8 cellular contexts compared by ENCODE assay signal in genomic region chr10:23437987-23438546, GRCh38. TPM values are rescaled to one million over a fixed set of nuclear protein-coding genes. Genes with fewer than 3 reads are reported as not detected.
DNase-seq lines count a peak whose midpoint lies in the region; ATAC-seq and TF ChIP-seq lines count a peak whose summit lies in the region.

No MANE protein-coding gene starts in this region.

- H3K4me3 ChIP-seq in brain microvascular endothelial cell (ENCODE audit: low read depth, low read length) (peak overlapping the region; percentile 68), upper lobe of left lung (peak overlapping the region in 3 of 4 donors; percentile 82 to 85 (median 83))

- CTCF ChIA-PET in activated naive CD4-positive, alpha-beta T cell treated with anti-CD3 and anti-CD28 coated beads for 36 hours (lab: Charles Lee) = interaction anchor here (0.6 to 1.6 kb wide), 7 partner anchors 9 to 123 kb away, joined by 3 to 8 read pairs (median 3); no protein-coding TSS in a partner anchor

- TF ChIP-seq EP300 in upper lobe of left lung (IDR thresholded peaks at IDR 0.05) = no peak

- TF ChIP-seq CTCF in brain microvascular endothelial cell (IDR thresholded peaks at IDR 0.05; ENCODE audit: low read depth, low read length, missing control alignments) = no peak
- no peak for TF ChIP-seq CTCF in upper lobe of left lung (IDR thresholded peaks at IDR 0.05)

- H3K27me3 Mint-ChIP-seq in activated naive CD4-positive, alpha-beta T cell treated with anti-CD3 and anti-CD28 coated beads for 36 hours (ENCODE audit: low read depth) = no peaks in the 10 kb centered on the region
- H3K27me3 Mint-ChIP-seq in memory B cell = no peaks in the 10 kb centered on the region

- H3K9me3 ChIP-seq in upper lobe of left lung = no peaks in the 10 kb centered on the region

- intact Hi-C loops in activated naive CD4-positive, alpha-beta T cell treated with anti-CD3 and anti-CD28 coated beads for 36 hours (cut with micrococcal nuclease) = loop anchor here (2.0 to 5.0 kb wide), 4 partner anchors 341 to 1579 kb away; partner anchors contain the start of genes DNAJC1, ENKUR and THNSL1

- peaks cover 19 to 23% (median 21%) of the 10 kb centered on the region in 4 donors for H3K4me1 ChIP-seq in upper lobe of left lung

- H3K27me3 ChIP-seq in brain microvascular endothelial cell (replicated peaks) (no peaks in the 10 kb centered on the region), upper lobe of left lung (no peaks in the 10 kb centered on the region)

- H3K27ac ChIP-seq in brain microvascular endothelial cell (no peak overlapping the region), upper lobe of left lung (peak overlapping the region; percentile 68 to 98 (median 97))

- no peaks in the 10 kb centered on the region for H3K9me3 Mint-ChIP-seq in activated naive CD4-positive, alpha-beta T cell treated with anti-CD3 and anti-CD28 coated beads for 36 hours
- H3K9me3 Mint-ChIP-seq in memory B cell = no peaks in the 10 kb centered on the region

- no peak for TF ChIP-seq POLR2A in upper lobe of left lung (IDR thresholded peaks at IDR 0.05)

- in situ Hi-C loops in brain microvascular endothelial cell (cut with HindIII; ENCODE audit: low pct_ligation_motif_present, low sequenced_read_pairs) = no loop called here

- no peak for DNase-seq in activated naive CD4-positive, alpha-beta T cell treated with anti-CD3 and anti-CD28 coated beads for 36 hours
- DNase-seq in activated naive CD4-positive, alpha-beta T cell (lab: John Stamatoyannopoulos, UW) = no peak
- DNase-seq in brain microvascular endothelial cell (no peak), memory B cell (ENCODE audit: low spot score in 2 of 2) (no peak), upper lobe of left lung (peak in 1 of 2 donors; percentile 29), GM19240 (ENCODE audit: insufficient read length, low spot score) (no peak), NCI-H1930 (lab: John Stamatoyannopoulos, UW) (no peak)

- no peaks in the 10 kb centered on the region for H3K36me3 ChIP-seq in brain microvascular endothelial cell (replicated peaks)
- H3K36me3 ChIP-seq in upper lobe of left lung = no peaks in the 10 kb centered on the region

- WGBS in upper lobe of left lung, 2 donors = 96 to 97% methylated on average over 20 of the region's 20 CpGs

- peaks cover 23% of the 10 kb centered on the region for H3K36me3 Mint-ChIP-seq in activated naive CD4-positive, alpha-beta T cell treated with anti-CD3 and anti-CD28 coated beads for 36 hours (ENCODE audit: low read depth)
- peaks cover 4% of the 10 kb centered on the region for H3K36me3 Mint-ChIP-seq in memory B cell

- H3K4me3 Mint-ChIP-seq in activated naive CD4-positive, alpha-beta T cell treated with anti-CD3 and anti-CD28 coated beads for 36 hours = peak overlapping the region; percentile 80
- peak overlapping the region; percentile 75 for H3K4me3 Mint-ChIP-seq in memory B cell

- ATAC-seq in memory B cell (ENCODE audit: low read depth) = no peak
- ATAC-seq in upper lobe of left lung (ENCODE audit: low FRiP score in 2 of 2) = no peak
- no peak for ATAC-seq in HG02798 (IDR thresholded peaks at IDR 0.05; ENCODE audit: poor library complexity, unreplicated experiment)

- peaks cover 27% of the 10 kb centered on the region for H3K4me1 Mint-ChIP-seq in activated naive CD4-positive, alpha-beta T cell treated with anti-CD3 and anti-CD28 coated beads for 36 hours (ENCODE audit: low read depth)
- H3K4me1 Mint-ChIP-seq in memory B cell = peaks cover 19% of the 10 kb centered on the region

- peak overlapping the region; percentile 84 for H3K27ac Mint-ChIP-seq in activated naive CD4-positive, alpha-beta T cell treated with anti-CD3 and anti-CD28 coated beads for 36 hours
- H3K27ac Mint-ChIP-seq in memory B cell = peak overlapping the region; percentile 88

RNA-seq across cellular contexts. Expression of gene OTUD1, which starts 0.8 kb away (rescaled TPM):
- total RNA-seq in activated naive CD4-positive, alpha-beta T cell treated with anti-CD3 and anti-CD28 coated beads for 36 hours = 10 to 100 TPM; 15.7 to 16.0 TPM
- 10 to 100 TPM; 12.6 to 46.1 (median 35.3) TPM for total RNA-seq in upper lobe of left lung
